18 cellular contexts compared by ENCODE assay signal in the genomic region with DNA sequence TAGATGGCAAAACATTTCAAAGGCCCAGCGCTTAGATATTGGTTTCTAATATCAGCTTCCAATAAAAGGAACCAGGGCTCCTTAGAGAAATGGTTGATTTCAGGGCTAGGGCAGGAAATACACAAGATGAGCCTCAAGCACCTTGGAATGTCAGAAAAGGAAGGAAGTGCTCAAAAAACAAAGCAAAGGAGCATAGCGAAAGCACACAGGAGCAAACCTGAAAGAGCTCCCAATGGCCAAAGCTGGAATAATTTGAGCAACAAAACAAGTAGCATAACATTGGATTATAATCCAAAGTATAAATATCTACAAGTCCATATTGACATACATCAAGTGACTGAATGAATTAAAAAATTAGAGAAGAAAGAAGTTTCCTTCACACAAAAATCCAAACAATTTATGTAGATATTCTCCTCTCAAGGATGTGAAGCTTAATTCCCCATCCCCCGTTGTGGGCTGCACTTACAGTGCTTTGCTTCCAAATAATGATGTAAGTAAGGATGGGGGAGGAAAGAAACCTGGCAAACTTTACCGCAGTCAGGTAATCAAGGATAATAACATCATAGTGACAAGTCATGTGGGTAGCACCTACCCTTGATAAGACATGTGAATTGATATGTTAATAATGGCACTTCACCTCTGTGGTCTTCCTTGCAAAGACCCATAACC.
"Had no signal": no experiment of that assay in that cellular context is flagged by ENCODE, and none has a peak within 500 bp of the region (broad histone marks: within the 10 kb centered on the region; RNA-seq: fewer than 3 reads in every experiment).

No MANE protein-coding gene starts in this region.

- H3K4me1 Mint-ChIP-seq: activated CD4-positive, alpha-beta T cell treated with anti-CD3 and anti-CD28 coated beads, Interleukin-2, amount 10 ng/mL, durations not matched to agents 24 days and 14 days; activated naive CD8-positive, alpha-beta T cell treated with anti-CD3 and anti-CD28 coated beads for 36 hours had no signal

- ATAC-seq: activated T-cell treated with anti-CD3 and anti-CD28 coated beads, Interleukin-2, amount 50 U/mL, for 72 hours; natural killer cell treated with Interleukin-12 subunit alpha and Interleukin-12 subunit beta and Interleukin-15 and Interleukin-18, amount 100 ng/mL, for 72 hours; right lobe of liver; stimulated activated naive CD8-positive, alpha-beta T cell treated with anti-CD3 and anti-CD28 coated beads, Interleukin-15, Interleukin-2, amounts not matched to agents 100 U/mL and 50 U/mL, for 24 hours had no signal

- H3K4me3 Mint-ChIP-seq: activated CD4-positive, alpha-beta T cell treated with anti-CD3 and anti-CD28 coated beads, Interleukin-2, amount 10 ng/mL, durations not matched to agents 24 days and 14 days; activated naive CD8-positive, alpha-beta T cell treated with anti-CD3 and anti-CD28 coated beads for 36 hours; activated T-cell treated with anti-CD3 and anti-CD28 coated beads, Interleukin-2, amount 50 U/mL, for 72 hours; brain; natural killer cell treated with Interleukin-12 subunit alpha and Interleukin-12 subunit beta and Interleukin-15 and Interleukin-18, amount 100 ng/mL, for 72 hours; T-helper 2 cell treated with Interferon-gamma antibody and Interleukin-4, amounts not matched to agents 5 μg/mL and 100 μg/mL, for 36 hours had no signal

- DNase-seq: activated CD4-positive, alpha-beta T cell treated with anti-CD3 and anti-CD28 coated beads, Interleukin-2, amount 10 ng/mL, durations not matched to agents 24 days and 14 days; activated CD4-positive, CD25-positive, alpha-beta regulatory T cell; activated CD8-positive, alpha-beta memory T cell treated with anti-CD3 and anti-CD28 coated beads, Interleukin-2, amount 50 U/mL, for 48 hours; activated gamma-delta T cell; activated naive CD8-positive, alpha-beta T cell treated with anti-CD3 and anti-CD28 coated beads for 36 hours; activated T-cell treated with anti-CD3 and anti-CD28 coated beads, Interleukin-2, amount 50 U/mL, for 72 hours; central memory CD4-positive, alpha-beta T cell; colonic mucosa; foreskin melanocyte; mesenchymal stem cell; occipital lobe; right lobe of liver; stimulated activated naive CD8-positive, alpha-beta T cell treated with anti-CD3 and anti-CD28 coated beads, Interleukin-15, Interleukin-2, amounts not matched to agents 100 U/mL and 50 U/mL, for 24 hours; trophoblast cell had no signal

- H3K4me3 ChIP-seq: colonic mucosa, prostate gland, right lobe of liver had no signal

- H3K36me3 ChIP-seq: colonic mucosa, prostate gland, right lobe of liver had no signal

- H3K9me3 Mint-ChIP-seq: activated CD4-positive, alpha-beta T cell treated with anti-CD3 and anti-CD28 coated beads, Interleukin-2, amount 10 ng/mL, durations not matched to agents 24 days and 14 days; T-helper 2 cell treated with Interferon-gamma antibody and Interleukin-4, amounts not matched to agents 5 μg/mL and 100 μg/mL, for 36 hours had no signal

- H3K27me3 Mint-ChIP-seq: activated CD4-positive, alpha-beta T cell treated with anti-CD3 and anti-CD28 coated beads, Interleukin-2, amount 10 ng/mL, durations not matched to agents 24 days and 14 days; activated naive CD8-positive, alpha-beta T cell treated with anti-CD3 and anti-CD28 coated beads for 36 hours; brain; natural killer cell treated with Interleukin-12 subunit alpha and Interleukin-12 subunit beta and Interleukin-15 and Interleukin-18, amount 100 ng/mL, for 72 hours had no signal

- H3K27ac ChIP-seq: colonic mucosa, prostate gland, right lobe of liver had no signal

- H3K4me1 ChIP-seq: colonic mucosa, prostate gland, right lobe of liver had no signal

- H3K27ac Mint-ChIP-seq: activated CD4-positive, alpha-beta T cell treated with anti-CD3 and anti-CD28 coated beads, Interleukin-2, amount 10 ng/mL, durations not matched to agents 24 days and 14 days; activated naive CD8-positive, alpha-beta T cell treated with anti-CD3 and anti-CD28 coated beads for 36 hours; activated T-cell treated with anti-CD3 and anti-CD28 coated beads, Interleukin-2, amount 50 U/mL, for 72 hours; brain; natural killer cell treated with Interleukin-12 subunit alpha and Interleukin-12 subunit beta and Interleukin-15 and Interleukin-18, amount 100 ng/mL, for 72 hours; T-helper 2 cell treated with Interferon-gamma antibody and Interleukin-4, amounts not matched to agents 5 μg/mL and 100 μg/mL, for 36 hours had no signal

- H3K36me3 Mint-ChIP-seq: activated naive CD8-positive, alpha-beta T cell treated with anti-CD3 and anti-CD28 coated beads for 36 hours; natural killer cell treated with Interleukin-12 subunit alpha and Interleukin-12 subunit beta and Interleukin-15 and Interleukin-18, amount 100 ng/mL, for 72 hours had no signal

- H3K9me3 ChIP-seq: colonic mucosa, prostate gland, right lobe of liver had no signal

- H3K27me3 ChIP-seq: colonic mucosa, right lobe of liver had no signal
